ENCODE assay signal across 32 cellular contexts in the genomic region with DNA sequence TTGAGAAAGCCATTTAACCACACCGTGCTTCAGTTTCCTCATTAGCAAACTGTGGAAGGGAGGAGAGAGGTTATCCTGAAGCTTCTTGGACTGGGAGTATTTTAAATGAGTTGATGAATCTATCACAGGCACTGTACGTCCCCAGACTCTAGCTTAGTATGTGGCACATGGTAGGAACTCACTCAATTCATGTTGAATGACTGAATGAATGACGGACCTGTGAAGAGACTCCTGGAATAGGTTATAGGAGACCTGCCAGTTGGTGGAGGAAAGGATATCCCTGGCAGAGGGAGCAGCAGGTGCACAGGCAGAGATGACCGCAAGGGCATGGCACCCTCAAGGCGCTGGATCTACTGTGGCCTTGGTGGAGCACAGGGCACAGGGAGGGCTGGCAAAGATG.
"Had no signal": no experiment of that assay in that cellular context is flagged by ENCODE, and none has a peak within 500 bp of the region (broad histone marks: within the 10 kb centered on the region; RNA-seq: fewer than 3 reads in every experiment).

No MANE protein-coding gene starts in this region.

- H3K9me3 ChIP-seq: adrenal gland, body of pancreas, breast epithelium had no signal

- DNase-seq: activated B cell treated with CpG ODN at 0.5 μM for 24 hours; activated CD4-positive, alpha-beta memory T cell treated with anti-CD3 and anti-CD28 coated beads for 36 hours; activated CD4-positive, alpha-beta T cell treated with anti-CD3 and anti-CD28 coated beads for 4 hours; activated CD4-positive, alpha-beta T cell treated with anti-CD3 and anti-CD28 coated beads, Interleukin-2, amount 10 ng/mL, durations not matched to agents 24 days and 14 days; activated CD4-positive, alpha-beta T cell treated with anti-CD3 and anti-CD28 coated beads, Interleukin-2, amount 50 U/mL, for 1 hour; activated CD4-positive, alpha-beta T cell treated with anti-CD3 and anti-CD28 coated beads, Interleukin-2, amount 50 U/mL, for 4 hours; activated CD4-positive, CD25-positive, alpha-beta regulatory T cell treated with anti-CD3 and anti-CD28 coated beads, Interleukin-2, amount 50 U/mL, for 72 hours; activated CD8-positive, alpha-beta memory T cell treated with anti-CD3 and anti-CD28 coated beads, Interleukin-2, amount 50 U/mL, for 4 hours; activated CD8-positive, alpha-beta T cell treated with anti-CD3 and anti-CD28 coated beads for 36 hours; activated gamma-delta T cell treated with Interleukin-2 at 50 U/mL for 16 hours; activated naive CD4-positive, alpha-beta T cell; activated naive CD4-positive, alpha-beta T cell treated with anti-CD3 and anti-CD28 coated beads for 36 hours; activated naive CD4-positive, alpha-beta T cell treated with anti-CD3 and anti-CD28 coated beads, Interleukin-2, amount 50 U/mL, for 16 hours; activated naive CD8-positive, alpha-beta T cell treated with anti-CD3 and anti-CD28 coated beads for 36 hours; activated T-cell treated with anti-CD3 and anti-CD28 coated beads for 4 hours; activated T-cell treated with anti-CD3 and anti-CD28 coated beads, Interleukin-2, amount 50 U/mL, for 1 hour; activated T-cell treated with anti-CD3 and anti-CD28 coated beads, Interleukin-2, amount 50 U/mL, for 4 hours; activated T-cell treated with anti-CD3 and anti-CD28 coated beads, Interleukin-2, amount 50 U/mL, for 72 hours; adrenal gland; amniotic stem cell; aorta; body of pancreas; brain microvascular endothelial cell; caudate nucleus; cerebellar nuclear complex; SW 1271; T-helper 1 cell; T-helper 2 cell; T-helper 9 cell had no signal

- H3K36me3 ChIP-seq: adrenal gland, brain microvascular endothelial cell, breast epithelium, cardiac muscle cell had no signal

- H3K27ac ChIP-seq: adrenal gland, body of pancreas, brain microvascular endothelial cell, breast epithelium, cardiac muscle cell, VCaP had no signal

- H3K4me3 ChIP-seq: adrenal gland, body of pancreas, breast epithelium, cardiac muscle cell had no signal

- H3K27me3 ChIP-seq: adrenal gland, body of pancreas, brain microvascular endothelial cell, cardiac muscle cell had no signal
